ENCODE assay signal across 9 cellular contexts in genomic region chr16:64983983-64984382, GRCh38.
DNase-seq lines count a peak whose midpoint lies in the region; ATAC-seq and TF ChIP-seq lines count a peak whose summit lies in the region.
"Had no signal": no experiment of that assay in that cellular context is flagged by ENCODE, and none has a peak within 500 bp of the region (broad histone marks: within the 10 kb centered on the region; RNA-seq: fewer than 3 reads in every experiment).

No MANE protein-coding gene starts in this region.

- no peak overlapping the region for H3K4me3 Mint-ChIP-seq in activated T-helper 17 cell treated with anti-CD3 and anti-CD28 coated beads, Interleukin-2, amount 50 U/mL, for 72 hours
- H3K4me3 Mint-ChIP-seq: activated B cell treated with CpG ODN at 0.5 μM for 24 hours had no signal

- 0 out of 2 replicates have a peak, but pooled peaks have one; percentile 30 for TF ChIP-seq CTCF in GM12874 (IDR thresholded peaks at IDR 0.05; ENCODE audit: insufficient read depth, low read depth, low read length)
- TF ChIP-seq CTCF in mucosa of descending colon (IDR thresholded peaks at IDR 0.05) = no peak

- no peaks in the 10 kb centered on the region for H3K9me3 ChIP-seq in mucosa of descending colon

- H3K4me1 ChIP-seq in mucosa of descending colon (ENCODE audit: low read depth) = no peaks in the 10 kb centered on the region

- DNase-seq in NCI-H524 treated with DMSO at 0.1 percent for 48 hours (lab: John Stamatoyannopoulos, UW) (peak; percentile 62), dermis blood vessel endothelial cell (peak; percentile 11), mucosa of descending colon (peak in 1 of 3 donors; percentile 28), NCI-H128 (lab: John Stamatoyannopoulos, UW; ENCODE audit: unreplicated experiment) (no peak), NCI-H146 treated with DMSO at 0.1 percent for 48 hours (lab: John Stamatoyannopoulos, UW; ENCODE audit: unreplicated experiment) (no peak)
- DNase-seq: activated B cell treated with CpG ODN at 0.5 μM for 24 hours had no signal

- no peak overlapping the region for H3K4me3 ChIP-seq in mucosa of descending colon

- no peaks in the 10 kb centered on the region for H3K36me3 ChIP-seq in mucosa of descending colon (ENCODE audit: low read depth)

- H3K9me3 Mint-ChIP-seq in activated T-helper 17 cell treated with anti-CD3 and anti-CD28 coated beads, Interleukin-2, amount 50 U/mL, for 72 hours = peaks cover 15% of the 10 kb centered on the region

- no peaks in the 10 kb centered on the region for H3K27me3 Mint-ChIP-seq in activated T-helper 17 cell treated with anti-CD3 and anti-CD28 coated beads, Interleukin-2, amount 50 U/mL, for 72 hours
- H3K27me3 Mint-ChIP-seq: activated B cell treated with CpG ODN at 0.5 μM for 24 hours had no signal

- H3K4me1 Mint-ChIP-seq in activated T-helper 17 cell treated with anti-CD3 and anti-CD28 coated beads, Interleukin-2, amount 50 U/mL, for 72 hours = no peaks in the 10 kb centered on the region
- H3K4me1 Mint-ChIP-seq: activated B cell treated with CpG ODN at 0.5 μM for 24 hours had no signal

- H3K36me3 Mint-ChIP-seq in activated T-helper 17 cell treated with anti-CD3 and anti-CD28 coated beads, Interleukin-2, amount 50 U/mL, for 72 hours (ENCODE audit: low read depth) = no peaks in the 10 kb centered on the region

- intact Hi-C loops in mucosa of descending colon (cut with DNase I, micrococcal nuclease) = no loop called here

- peak; percentile 42 for ATAC-seq in mucosa of descending colon
- ATAC-seq in activated T-helper 17 cell treated with anti-CD3 and anti-CD28 coated beads, Interleukin-2, amount 50 U/mL, for 72 hours (replicated peaks) = no peak
- no peak for ATAC-seq in GM18511 (IDR thresholded peaks at IDR 0.05; ENCODE audit: unreplicated experiment)

- no peak overlapping the region for H3K27ac Mint-ChIP-seq in activated T-helper 17 cell treated with anti-CD3 and anti-CD28 coated beads, Interleukin-2, amount 50 U/mL, for 72 hours
- H3K27ac Mint-ChIP-seq: activated B cell treated with CpG ODN at 0.5 μM for 24 hours had no signal

Comparison
In these comparisons a context has a peak if more than half of its experiments do, and no peak if none do; other contexts are left out.
1. DNase-seq: peak in NCI-H524 treated with DMSO at 0.1 percent for 48 hours (single experiment) and dermis blood vessel endothelial cell (single experiment); none in NCI-H128 (single experiment) and NCI-H146 treated with DMSO at 0.1 percent for 48 hours (single experiment).